Comparison of ENCODE assay signal across 9 cellular contexts in the genomic region with DNA sequence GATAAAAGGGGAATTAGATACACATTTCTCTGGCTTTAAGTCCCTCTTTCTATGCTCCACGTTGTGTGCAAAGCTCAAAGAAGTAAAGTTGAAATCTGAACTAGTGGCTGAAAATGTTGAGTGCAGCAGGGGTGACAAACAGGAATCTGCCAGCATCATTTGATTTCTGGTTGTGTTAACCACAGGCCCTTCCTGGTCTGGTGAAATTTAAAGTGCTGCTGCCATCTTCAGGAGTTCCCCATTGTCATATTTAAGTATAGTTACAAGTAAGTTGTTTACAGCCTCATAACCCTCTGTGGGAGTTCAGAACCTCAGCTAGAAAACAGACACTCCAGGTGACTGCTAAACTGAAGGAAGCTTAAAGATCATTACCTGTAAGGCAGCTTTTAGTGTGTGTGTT.
DNase-seq lines count a peak whose midpoint lies in the region; ATAC-seq and TF ChIP-seq lines count a peak whose summit lies in the region.
"Had no signal": no experiment of that assay in that cellular context is flagged by ENCODE, and none has a peak within 500 bp of the region (broad histone marks: within the 10 kb centered on the region; RNA-seq: fewer than 3 reads in every experiment).

No MANE protein-coding gene starts in this region.

- H3K36me3 ChIP-seq in PC-3 (ENCODE audit: low read depth, low read length) (no peaks in the 10 kb centered on the region), right atrium auricular region (no peaks in the 10 kb centered on the region)
- H3K36me3 ChIP-seq: transverse colon had no signal

- no peaks in the 10 kb centered on the region for H3K9me2 ChIP-seq in PC-3 (replicated peaks; ENCODE audit: low read length)

- WGBS in lower leg skin, 2 donors = 46 to 47% methylated on average over 1 of the region's 1 CpG

- ATAC-seq in GM19351 (IDR thresholded peaks at IDR 0.05; ENCODE audit: unreplicated experiment) (peak; percentile 86), PC-3 (peak; percentile 63), foreskin keratinocyte (no peak)

- TF ChIP-seq CTCF in GM10248 (IDR thresholded peaks at IDR 0.05; ENCODE audit: control extremely low read depth, extremely low read depth, low read depth, missing control alignments) (peak; percentile 22), PC-3 (conservative IDR thresholded peaks at IDR 0.05; ENCODE audit: low read depth, low read length) (peak; percentile 21; the same call in 1 of the 2 replicates), foreskin keratinocyte (conservative IDR thresholded peaks at IDR 0.05) (peak; percentile 43), lower leg skin (IDR thresholded peaks at IDR 0.05) (no peak), right atrium auricular region (IDR thresholded peaks at IDR 0.05) (peak in 1 of 2 donors; percentile 27)

- no peaks in the 10 kb centered on the region for H3F3A ChIP-seq in PC-3 (ENCODE audit: low read length, unreplicated experiment)

- no peak overlapping the region for H2AFZ ChIP-seq in PC-3 (ENCODE audit: low read length)

- H3K79me2 ChIP-seq in PC-3 (ENCODE audit: low read length) = no peaks in the 10 kb centered on the region

- CTCF ChIA-PET in GM10248 (lab: Yijun Ruan, JAX) (interaction anchor here (0.6 to 2.7 kb wide), 10 partner anchors 8 to 965 kb away, joined by 3 to 40 read pairs (median 3); partner anchors contain the start of genes ATP6V1D and EIF2S1), PC-3 (lab: Charles Lee) (interaction anchor here (0.8 to 1.3 kb wide), 3 partner anchors 8 to 37 kb away, joined by 3 to 17 read pairs (median 6); no protein-coding TSS in a partner anchor)

- DNase-seq in GM10248 (ENCODE audit: extremely low spot score) = peak; percentile 17
- DNase-seq in PC-3 = peak; percentile 16
- no peak for DNase-seq in foreskin keratinocyte
- DNase-seq in lower leg skin (ENCODE audit: low spot score in 2 of 2) = no peak
- no peak for DNase-seq in NCI-H146 (lab: John Stamatoyannopoulos, UW)
- no peak for DNase-seq in right atrium auricular region (ENCODE audit: low spot score)
- DNase-seq in globus pallidus (ENCODE audit: low spot score) = no peak
- DNase-seq: transverse colon had no signal

- no peak overlapping the region for H3K9ac ChIP-seq in PC-3 (ENCODE audit: low read length)

- intact Hi-C loops in PC-3 (cut with micrococcal nuclease) = no loop called here
- intact Hi-C loops in lower leg skin (cut with DNase I; ENCODE audit: low total_unique reads) = no loop called here

- POLR2A ChIA-PET in GM10248 (lab: Yijun Ruan, JAX) (no interaction called here), PC-3 (lab: Charles Lee; ENCODE audit: unreplicated experiment) (no interaction called here)

- no peak overlapping the region for H3K4me2 ChIP-seq in PC-3 (ENCODE audit: low read length)

- H3K4me1 ChIP-seq in PC-3 (ENCODE audit: insufficient read depth, low read length) (no peaks in the 10 kb centered on the region), foreskin keratinocyte (no peaks in the 10 kb centered on the region), right atrium auricular region (no peaks in the 10 kb centered on the region)
- H3K4me1 ChIP-seq: transverse colon had no signal

- H3K27ac ChIP-seq in PC-3 (ENCODE audit: low read length) (no peak overlapping the region), foreskin keratinocyte (no peak overlapping the region), right atrium auricular region (no peak overlapping the region)
- H3K27ac ChIP-seq: transverse colon had no signal

- H3K9me3 ChIP-seq in PC-3 (ENCODE audit: low read length) (no peaks in the 10 kb centered on the region), right atrium auricular region (no peaks in the 10 kb centered on the region)
- H3K9me3 ChIP-seq: transverse colon had no signal

- peaks cover 5% of the 10 kb centered on the region for H3K27me3 ChIP-seq in PC-3 (ENCODE audit: low read length)
- H3K27me3 ChIP-seq in foreskin keratinocyte = peaks cover 24% of the 10 kb centered on the region
- H3K27me3 ChIP-seq in right atrium auricular region = no peaks in the 10 kb centered on the region
- H3K27me3 ChIP-seq: transverse colon had no signal

- no TSS peak for BruUV-seq in PC-3 (replicated peaks; lab: Mats Ljungman, UMichigan)

- H4K20me1 ChIP-seq in PC-3 (ENCODE audit: low read length) = no peaks in the 10 kb centered on the region

- H3K4me3 ChIP-seq in PC-3 (ENCODE audit: low read length) = no peak overlapping the region
- no peak overlapping the region for H3K4me3 ChIP-seq in lower leg skin (ENCODE audit: low read depth, poor library complexity, severe bottlenecking)
- no peak overlapping the region for H3K4me3 ChIP-seq in right atrium auricular region
- H3K4me3 ChIP-seq: transverse colon had no signal

- TF ChIP-seq POLR2A in lower leg skin (IDR thresholded peaks at IDR 0.05) = no peak

Comparison
In these comparisons a context has a peak if more than half of its experiments do, and no peak if none do; other contexts are left out.
1. DNase-seq: peak in GM10248 (single experiment) and PC-3 (single experiment); none in foreskin keratinocyte (0 of 2), lower leg skin (0 of 2), NCI-H146 (single experiment), right atrium auricular region (single experiment) and globus pallidus (single experiment).
2. CTCF ChIP-seq: peak in GM10248 (single experiment), PC-3 (single experiment) and foreskin keratinocyte (single experiment); none in lower leg skin (0 of 3).